ENCODE assay signal across 1 cellular context in genomic region chr5:65059681-65060598, GRCh38.
TF ChIP-seq lines count a peak whose summit lies in the region.

No MANE protein-coding gene starts in this region.

TF ChIP-seq in SK-N-SH, 30 proteins besides CTCF, POLR2A, EP300 and RAD21 (continued from another document):
- TF ChIP-seq USF1 (IDR thresholded peaks at IDR 0.05; ENCODE audit: borderline replicate concordance, low read depth), result no peak
- no peak for TF ChIP-seq IRF3 (IDR thresholded peaks at IDR 0.05; ENCODE audit: low read depth, low read length)
TF ChIP-seq in SK-N-SH: peak in this region for 0.
